In the genomic region with DNA sequence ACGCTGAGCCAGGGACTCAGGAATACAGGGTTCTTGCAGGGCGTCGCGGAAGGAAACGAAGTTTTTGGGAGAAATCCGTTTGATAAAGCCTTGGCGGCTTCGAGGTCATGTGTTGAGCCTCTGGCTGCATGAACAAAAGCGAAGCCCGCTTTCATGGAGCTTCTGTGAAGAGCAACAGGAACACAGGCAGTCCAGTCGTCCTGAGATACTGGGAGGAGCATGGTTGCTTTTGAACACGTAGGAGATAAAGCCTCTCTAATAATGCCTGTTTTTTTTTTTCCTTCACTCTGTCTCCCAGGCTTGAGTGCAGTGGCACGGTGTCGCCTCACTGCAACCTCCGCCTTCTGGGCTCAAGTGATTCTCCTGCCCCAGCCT, we compare ENCODE assay signal across 8 cellular contexts. TPM values are rescaled to one million over a fixed set of nuclear protein-coding genes. Genes with fewer than 3 reads are reported as not detected.
A peak's percentile ranks its signal among the peaks of the same experiment; 100 is the strongest.
DNase-seq lines count a peak whose midpoint lies in the region; ATAC-seq and TF ChIP-seq lines count a peak whose summit lies in the region.

No MANE protein-coding gene starts in this region.

- H3K27ac ChIP-seq in HUES6 (ENCODE audit: low read depth, low read length) (no peak overlapping the region), mesodermal cell (ENCODE audit: low read depth, low read length, severe bottlenecking) (peak overlapping the region; percentile 66)

- peaks cover 23% of the 10 kb centered on the region for H3K36me3 ChIP-seq in HUES6 (ENCODE audit: control insufficient read depth, insufficient read depth, low read length)
- peaks cover 30% of the 10 kb centered on the region for H3K36me3 ChIP-seq in mesodermal cell (ENCODE audit: control insufficient read depth, insufficient read depth, low read length)

- WGBS in mesodermal cell (ENCODE audit: insufficient coverage in 2 of 2), 2 experiments = 40 to 43% methylated on average over 14 to 15 of the region's 15 CpGs

- H3K9ac ChIP-seq in HUES6 (ENCODE audit: low read length) = peak overlapping the region; percentile 48

- DNase-seq in cardiac fibroblast (ENCODE audit: low read depth in 2 of 2) (no peak), erythroblast (lab: John Stamatoyannopoulos, UW) (no peak)
- DNase-seq in stimulated activated CD4-positive, alpha-beta T cell treated with anti-CD3 and anti-CD28 coated beads, Interleukin-15, amount 100 ng/mL, for 24 hours = no peak

- ATAC-seq in GM19035 (IDR thresholded peaks at IDR 0.05; ENCODE audit: unreplicated experiment) (peak; percentile 2), GM19324 (IDR thresholded peaks at IDR 0.05; ENCODE audit: low FRiP score, unreplicated experiment) (no peak), HG03565 (IDR thresholded peaks at IDR 0.05; ENCODE audit: unreplicated experiment) (no peak)

- no peak for TF ChIP-seq POLR2A in erythroblast (IDR thresholded peaks at IDR 0.05; ENCODE audit: low read length)

- H3K4me1 ChIP-seq in HUES6 (ENCODE audit: control insufficient read depth, insufficient read depth, low read length) = no peaks in the 10 kb centered on the region
- no peaks in the 10 kb centered on the region for H3K4me1 ChIP-seq in mesodermal cell (ENCODE audit: control insufficient read depth, insufficient read depth, low read length, poor library complexity, severe bottlenecking)

- H3K9me3 ChIP-seq in HUES6 (ENCODE audit: control insufficient read depth, insufficient read depth, low read depth, low read length) = peaks cover 34% of the 10 kb centered on the region
- H3K9me3 ChIP-seq in mesodermal cell (ENCODE audit: control insufficient read depth, low read length) = peaks cover 45% of the 10 kb centered on the region

- H3K27me3 ChIP-seq in HUES6 (ENCODE audit: control insufficient read depth, insufficient read depth, low read length) = peaks cover 24% of the 10 kb centered on the region

- peak overlapping the region; percentile 64 for H3K4me3 ChIP-seq in HUES6 (ENCODE audit: low read depth, low read length)
- peak overlapping the region; percentile 55 to 64 for H3K4me3 ChIP-seq in cardiac fibroblast (replicated peaks in 1 of 2; ENCODE audit: low read depth in 2 of 2, low read length in 2 of 2)
- peak overlapping the region; percentile 65 for H3K4me3 ChIP-seq in mesodermal cell (ENCODE audit: extremely low read depth, insufficient read depth, low read length, poor library complexity, severe bottlenecking)

- TF ChIP-seq CTCF in cardiac fibroblast (IDR thresholded peaks at IDR 0.05; ENCODE audit: low read depth, low read length) = no peak

RNA-seq across cellular contexts. Expression of a gene that starts 0.5 kb away (rescaled TPM):
- 31.7 TPM for polyA plus RNA-seq in mesodermal cell (2013, experiment 1 of 2)
- 29.9 TPM for polyA plus RNA-seq in mesodermal cell (2013, experiment 2 of 2)

RNA-seq across cellular contexts. Expression of a gene that starts 42.9 kb away (rescaled TPM):
- polyA plus RNA-seq in mesodermal cell (2013, experiment 1 of 2) = 2.2 TPM
- polyA plus RNA-seq in mesodermal cell (2013, experiment 2 of 2) = 1.4 TPM
